ENCODE assay signal across 1 cellular context in genomic region chr3:52682016-52682415, GRCh38.
TF ChIP-seq lines count a peak whose summit lies in the region.

No MANE protein-coding gene starts in this region.

TF ChIP-seq in HepG2, 621 proteins besides CTCF, POLR2A, EP300 and RAD21 (continues in another document):
- no peak for TF ChIP-seq ZNF619 (CRISPR knock-in tag; IDR thresholded peaks at IDR 0.05)
- no peak for TF ChIP-seq ZNF20 (CRISPR knock-in tag; IDR thresholded peaks at IDR 0.05)
- no peak for TF ChIP-seq ATF7-NPFF (CRISPR knock-in tag; IDR thresholded peaks at IDR 0.05; ENCODE audit: low read depth)
- no peak for TF ChIP-seq CBX5 (CRISPR knock-in tag; IDR thresholded peaks at IDR 0.05; ENCODE audit: borderline replicate concordance)
- TF ChIP-seq GABPB1 (CRISPR knock-in tag; IDR thresholded peaks at IDR 0.05), result 0 out of 2 replicates have a peak, but pooled peaks have one; percentile 9
- no peak for TF ChIP-seq SP140L (CRISPR knock-in tag; IDR thresholded peaks at IDR 0.05; ENCODE audit: borderline replicate concordance)
- TF ChIP-seq ZNF646 (CRISPR knock-in tag; IDR thresholded peaks at IDR 0.05), result no peak
- no peak for TF ChIP-seq HNF1B (CRISPR knock-in tag; IDR thresholded peaks at IDR 0.05)
- no peak for TF ChIP-seq ZNF570 (CRISPR knock-in tag; IDR thresholded peaks at IDR 0.05; ENCODE audit: borderline replicate concordance)
- no peak for TF ChIP-seq ZNF230 (CRISPR knock-in tag; IDR thresholded peaks at IDR 0.05)
- peak; percentile 35 for TF ChIP-seq TBL1XR1 (IDR thresholded peaks at IDR 0.05; ENCODE audit: borderline replicate concordance, low read length, partially characterized antibody)
- peak; percentile 46; the same call in 1 of the 2 replicates for TF ChIP-seq HOXA3 (CRISPR knock-in tag; IDR thresholded peaks at IDR 0.05)
- TF ChIP-seq SNAPC2 (CRISPR knock-in tag; IDR thresholded peaks at IDR 0.05), result no peak
- TF ChIP-seq ZNF3 (CRISPR knock-in tag; IDR thresholded peaks at IDR 0.05), result no peak
- TF ChIP-seq ZNF737 (CRISPR knock-in tag; IDR thresholded peaks at IDR 0.05; ENCODE audit: borderline replicate concordance), result no peak
- TF ChIP-seq ZNF253 (CRISPR knock-in tag; IDR thresholded peaks at IDR 0.05; ENCODE audit: borderline replicate concordance), result no peak
- no peak for TF ChIP-seq MTF2 (CRISPR knock-in tag; IDR thresholded peaks at IDR 0.05; ENCODE audit: borderline replicate concordance)
- TF ChIP-seq ZSCAN25 (CRISPR knock-in tag; IDR thresholded peaks at IDR 0.05), result no peak
- TF ChIP-seq KAT2B (IDR thresholded peaks at IDR 0.05; ENCODE audit: borderline replicate concordance, low read depth, low read length), result no peak
- no peak for TF ChIP-seq RARG (CRISPR knock-in tag; IDR thresholded peaks at IDR 0.05; ENCODE audit: low read depth)
- TF ChIP-seq SCMH1 (CRISPR knock-in tag; IDR thresholded peaks at IDR 0.05; ENCODE audit: borderline replicate concordance), result no peak
- no peak for TF ChIP-seq KLF15 (CRISPR knock-in tag; IDR thresholded peaks at IDR 0.05; ENCODE audit: borderline replicate concordance)
- no peak for TF ChIP-seq HHEX (CRISPR knock-in tag; IDR thresholded peaks at IDR 0.05)
- no peak for TF ChIP-seq NFRKB (IDR thresholded peaks at IDR 0.05)
- no peak for TF ChIP-seq AFF4 (CRISPR knock-in tag; IDR thresholded peaks at IDR 0.05)
- no peak for TF ChIP-seq ZNF333 (CRISPR knock-in tag; IDR thresholded peaks at IDR 0.05; ENCODE audit: borderline replicate concordance)
- no peak for TF ChIP-seq CEBPB (IDR thresholded peaks at IDR 0.05; ENCODE audit: borderline replicate concordance, low read depth, low read length)
- TF ChIP-seq POLR2AphosphoS5 (IDR thresholded peaks at IDR 0.05; ENCODE audit: low read depth, low read length), result no peak
- TF ChIP-seq ZNF276 (CRISPR knock-in tag; IDR thresholded peaks at IDR 0.05; ENCODE audit: low read depth), result no peak
- TF ChIP-seq MYC (CRISPR knock-in tag; IDR thresholded peaks at IDR 0.05; ENCODE audit: borderline replicate concordance), result peak; percentile 52; the same call in 1 of the 2 replicates
- no peak for TF ChIP-seq FOXO4 (CRISPR knock-in tag; conservative IDR thresholded peaks at IDR 0.05)
- no peak for TF ChIP-seq RBM39 (IDR thresholded peaks at IDR 0.05; ENCODE audit: low read depth, low read length, poor library complexity, severe bottlenecking)
- TF ChIP-seq SATB2 (CRISPR knock-in tag; IDR thresholded peaks at IDR 0.05), result no peak
- no peak for TF ChIP-seq HIC2 (CRISPR knock-in tag; IDR thresholded peaks at IDR 0.05; ENCODE audit: low read depth)
- TF ChIP-seq DZIP1 (CRISPR knock-in tag; IDR thresholded peaks at IDR 0.05), result no peak
- TF ChIP-seq ZNF224 (CRISPR knock-in tag; IDR thresholded peaks at IDR 0.05), result no peak
- TF ChIP-seq MXD3 (CRISPR knock-in tag; IDR thresholded peaks at IDR 0.05), result no peak
- TF ChIP-seq NR1H2 (CRISPR knock-in tag; IDR thresholded peaks at IDR 0.05; ENCODE audit: borderline replicate concordance, low read depth), result no peak
- no peak for TF ChIP-seq ZNF160 (CRISPR knock-in tag; IDR thresholded peaks at IDR 0.05)
- no peak for TF ChIP-seq MEIS1 (CRISPR knock-in tag; IDR thresholded peaks at IDR 0.05; ENCODE audit: borderline replicate concordance)
- TF ChIP-seq LCORL (IDR thresholded peaks at IDR 0.05), result no peak
- TF ChIP-seq LCORL (CRISPR knock-in tag; IDR thresholded peaks at IDR 0.05), result peak; percentile 43; the same call in 1 of the 2 replicates
